ENCODE assay signal across 10 cellular contexts in the genomic region with DNA sequence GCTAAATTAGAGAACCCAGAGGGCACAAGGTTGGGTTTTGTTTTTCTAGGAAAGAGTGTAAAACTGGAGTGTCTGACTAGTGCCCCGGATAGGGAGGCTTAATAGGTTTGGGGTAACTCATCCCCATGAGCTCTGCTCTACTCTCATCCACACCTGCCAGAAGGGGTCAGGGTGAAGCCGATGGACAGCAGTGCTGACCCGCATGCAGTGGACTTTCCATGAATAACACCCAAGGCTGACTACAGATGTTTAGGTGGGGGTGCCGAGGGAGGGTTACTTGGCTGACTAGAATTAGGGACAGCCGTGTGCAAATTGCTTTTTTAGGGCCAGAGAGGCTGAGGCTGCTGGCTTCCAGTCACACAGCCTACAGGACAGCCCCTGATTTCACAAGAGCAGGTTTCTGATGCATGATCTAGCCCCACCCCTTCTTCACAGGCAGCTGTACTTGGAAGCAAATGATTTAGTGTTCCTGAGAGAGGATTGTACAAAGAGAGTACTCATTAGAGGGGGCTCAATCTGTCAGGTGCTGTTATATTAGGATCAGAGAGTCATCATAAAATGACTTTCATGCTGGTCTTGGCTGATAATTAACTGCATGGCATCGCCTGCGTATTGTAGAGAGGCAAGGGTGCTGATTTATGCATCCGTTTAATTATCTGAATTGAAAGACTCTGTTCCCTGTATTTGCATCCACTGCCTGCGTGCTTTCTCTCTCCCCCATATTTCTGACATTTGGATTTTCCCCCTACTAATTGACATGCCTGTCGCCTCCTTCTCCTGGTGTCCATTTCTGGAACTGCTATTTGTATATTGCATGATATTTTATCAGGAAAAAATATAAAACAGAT. TPM values are rescaled to one million over a fixed set of nuclear protein-coding genes. Genes with fewer than 3 reads are reported as not detected.
DNase-seq lines count a peak whose midpoint lies in the region; ATAC-seq and TF ChIP-seq lines count a peak whose summit lies in the region.
"Had no signal": no experiment of that assay in that cellular context is flagged by ENCODE, and none has a peak within 500 bp of the region (broad histone marks: within the 10 kb centered on the region; RNA-seq: fewer than 3 reads in every experiment).

No MANE protein-coding gene starts in this region.

- H3K9me3 ChIP-seq in cardiac muscle cell (ENCODE audit: low read depth) (no peaks in the 10 kb centered on the region), thoracic aorta (no peaks in the 10 kb centered on the region)

- TF ChIP-seq CTCF in VCaP (conservative IDR thresholded peaks at IDR 0.05) = peak; percentile 66
- peak; percentile 47 for TF ChIP-seq CTCF in cardiac muscle cell (IDR thresholded peaks at IDR 0.05; ENCODE audit: low read depth, low read length)
- TF ChIP-seq CTCF in thoracic aorta (IDR thresholded peaks at IDR 0.05) = peak; percentile 48
- no peak for TF ChIP-seq CTCF in GM10248 (IDR thresholded peaks at IDR 0.05; ENCODE audit: control extremely low read depth, extremely low read depth, low read depth, missing control alignments)

- DNase-seq in DMS 273 (lab: John Stamatoyannopoulos, UW; ENCODE audit: unreplicated experiment) (peak; percentile 65), DMS 273 treated with DMSO at 0.1 percent for 48 hours (lab: John Stamatoyannopoulos, UW) (no peak), cardiac muscle cell (ENCODE audit: low read depth in 1 of 2, low spot score in 1 of 2) (peak in 1 of 2 donors; percentile 74), thoracic aorta (ENCODE audit: low spot score) (no peak), NCI-H146 treated with DMSO at 0.1 percent for 48 hours (lab: John Stamatoyannopoulos, UW; ENCODE audit: unreplicated experiment) (no peak), GM10248 (ENCODE audit: extremely low spot score) (no peak)
- DNase-seq: NCI-H748 treated with DMSO at 0.1 percent for 48 hours had no signal

- no peaks in the 10 kb centered on the region for H3K27me3 ChIP-seq in cardiac muscle cell
- no peaks in the 10 kb centered on the region for H3K27me3 ChIP-seq in thoracic aorta (replicated peaks; ENCODE audit: insufficient read depth)

- H3K36me3 ChIP-seq in cardiac muscle cell (no peaks in the 10 kb centered on the region), thoracic aorta (peaks cover 7% of the 10 kb centered on the region)

- H3K4me1 ChIP-seq in cardiac muscle cell (ENCODE audit: low read depth) = peaks cover 57% of the 10 kb centered on the region
- peaks cover 27 to 64% of the 10 kb centered on the region in 2 donors for H3K4me1 ChIP-seq in thoracic aorta (ENCODE audit: control insufficient read depth in 1 of 2, low read depth in 2 of 2)

- no peak overlapping the region for H3K27ac ChIP-seq in VCaP
- no peak overlapping the region for H3K27ac ChIP-seq in cardiac muscle cell
- peak overlapping the region; percentile 86 to 88 for H3K27ac ChIP-seq in thoracic aorta
- H3K27ac ChIP-seq: 22Rv1 had no signal

- ATAC-seq in thoracic aorta (ENCODE audit: insufficient number of reproducible peaks, low FRiP score, low read depth) = no peak
- no peak for ATAC-seq in HG03280 (IDR thresholded peaks at IDR 0.05; ENCODE audit: unreplicated experiment)

- no peak overlapping the region for H3K4me3 ChIP-seq in cardiac muscle cell
- peak overlapping the region; percentile 46 for H3K4me3 ChIP-seq in thoracic aorta

- CTCF ChIA-PET in GM10248 (lab: Yijun Ruan, JAX) = interaction anchor here (1.5 to 5.5 kb wide), 2 partner anchors 9 to 12 kb away, joined by 4 to 53 read pairs; partner anchors contain the start of gene INHBA

- POLR2A ChIA-PET in GM10248 (lab: Yijun Ruan, JAX) = no interaction called here

RNA-seq across cellular contexts. Expression of gene INHBA, which starts 9.5 kb away (rescaled TPM):
- total RNA-seq in cardiac muscle cell (3.0 and 5.7 TPM in 2 replicates), thoracic aorta (10 to 100 TPM; 24.0 to 44.8 TPM)
- 4.8 and 8.2 TPM in 2 replicates for polyA plus RNA-seq in cardiac muscle cell

Comparison
In these comparisons a context has a peak if more than half of its experiments do, and no peak if none do; other contexts are left out.
1. H3K27ac ChIP-seq: peak in thoracic aorta (2 of 2); none in VCaP (single experiment) and cardiac muscle cell (single experiment).